In the genomic region with DNA sequence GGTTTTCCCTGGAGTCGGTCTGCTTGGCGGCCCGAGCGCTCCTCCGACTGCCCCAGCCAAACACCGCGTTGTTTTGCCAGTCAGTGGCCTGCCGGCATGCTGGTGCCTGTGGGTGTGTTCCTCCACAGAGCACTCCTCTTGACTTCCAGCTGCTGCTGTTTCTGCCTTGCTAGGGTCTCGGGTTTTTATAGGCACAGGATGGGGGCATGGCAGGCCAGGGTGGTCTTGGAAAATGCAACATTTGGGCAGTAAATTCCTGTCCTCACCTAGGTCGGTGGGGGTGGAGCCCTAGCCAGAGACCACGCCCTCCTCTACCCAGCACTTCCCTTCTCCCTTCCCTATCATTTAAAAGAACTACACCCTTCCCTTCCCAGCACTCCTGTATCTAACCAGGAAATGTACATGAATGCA, we compare ENCODE assay signal across 1 cellular context.
A peak's percentile ranks its signal among the peaks of the same experiment; 100 is the strongest.
TF ChIP-seq lines count a peak whose summit lies in the region.

No MANE protein-coding gene starts in this region.

TF ChIP-seq in K562, 482 proteins besides CTCF, POLR2A, EP300 and RAD21 (continued from another document):
- peak; percentile 69; the same call in 1 of the 2 replicates for TF ChIP-seq HINFP (tag; conservative IDR thresholded peaks at IDR 0.05; ENCODE audit: low read depth)
